ENCODE assay signal across 35 cellular contexts in the genomic region with DNA sequence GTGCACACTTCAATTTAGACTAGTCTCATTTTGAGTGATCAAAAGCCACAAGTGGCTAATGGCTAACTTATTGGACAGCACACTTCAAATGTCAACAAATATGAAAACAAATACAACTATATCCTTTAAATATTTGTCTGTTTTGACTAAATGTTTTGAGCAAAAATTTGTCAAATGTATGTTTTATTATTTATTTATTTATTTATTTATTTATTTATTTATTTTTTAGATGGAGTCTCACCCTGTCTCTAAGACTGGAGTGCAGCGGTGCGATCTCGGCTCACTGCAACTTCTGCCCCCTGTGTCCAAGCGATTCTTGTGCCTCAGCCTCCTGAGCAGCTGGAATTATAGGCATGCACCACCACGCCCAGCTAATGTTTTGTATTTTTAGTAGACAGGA.
"Had no signal": no experiment of that assay in that cellular context is flagged by ENCODE, and none has a peak within 500 bp of the region (broad histone marks: within the 10 kb centered on the region; RNA-seq: fewer than 3 reads in every experiment).

No MANE protein-coding gene starts in this region.

- DNase-seq: Karpas-422, Kasumi-1, MG63, MM.1S, MV-4-11, NCI-H1048, NCI-H1092, NCI-H1092 treated with DMSO at 0.1 percent for 48 hours, NCI-H1105, NCI-H1105 treated with DMSO at 0.1 percent for 48 hours, NCI-H1417, NCI-H1417 treated with DMSO at 0.1 percent for 48 hours, NCI-H1436, NCI-H1436 treated with DMSO at 0.1 percent for 48 hours, NCI-H146, NCI-H1694, NCI-H1694 treated with DMSO at 0.1 percent for 48 hours, NCI-H187, NCI-H187 treated with DMSO at 0.1 percent for 48 hours, NCI-H1930, NCI-H2029, NCI-H2029 treated with DMSO at 0.1 percent for 48 hours, NCI-H2081, NCI-H2081 treated with DMSO at 0.1 percent for 48 hours, NCI-H2107, NCI-H2171, NCI-H2171 treated with DMSO at 0.1 percent for 48 hours, NCI-H2227 treated with DMSO at 0.1 percent for 48 hours, NCI-H226, NCI-H345, NCI-H446, NCI-H446 treated with DMSO at 0.1 percent for 48 hours, NCI-H510A, NCI-H510A treated with DMSO at 0.1 percent for 48 hours, NCI-H524 had no signal

- H3K4me3 ChIP-seq: MG63 had no signal

- H3K9me3 ChIP-seq: MG63 had no signal

- H3K36me3 ChIP-seq: MG63 had no signal
